In the genomic region with DNA sequence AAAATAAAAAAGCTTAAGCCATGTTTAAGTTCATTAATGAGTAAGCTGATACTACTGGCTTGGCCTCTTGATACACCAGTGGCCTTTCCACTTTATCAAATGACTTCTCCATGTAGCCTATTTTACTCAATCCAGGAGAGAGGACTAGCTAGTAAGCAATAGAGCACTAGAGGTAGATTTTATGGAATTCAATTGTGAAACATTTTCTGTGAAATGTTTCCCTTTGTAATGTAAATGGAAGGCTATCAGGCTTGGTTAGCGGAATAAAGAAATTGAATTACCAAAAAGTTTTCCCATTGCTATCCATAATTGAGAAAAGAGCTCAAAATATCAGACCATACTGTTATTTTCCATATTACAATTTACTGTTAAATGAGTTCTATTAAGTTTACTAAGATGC, we compare ENCODE assay signal across 27 cellular contexts.
"Had no signal": no experiment of that assay in that cellular context is flagged by ENCODE, and none has a peak within 500 bp of the region (broad histone marks: within the 10 kb centered on the region; RNA-seq: fewer than 3 reads in every experiment).

No MANE protein-coding gene starts in this region.

- H3K36me3 Mint-ChIP-seq: naive thymus-derived CD8-positive, alpha-beta T cell; stimulated activated effector memory CD8-positive, alpha-beta T cell treated with anti-CD3 and anti-CD28 coated beads, Interleukin-12 subunit alpha, Interleukin-12 subunit beta, amount 100 ng/mL, for 72 hours; type B pancreatic cell had no signal

- H3K9me3 ChIP-seq: lower lobe of right lung, pancreas, prostate gland, tibial nerve, uterus had no signal

- DNase-seq: kidney; left colon; left lung; lower lobe of right lung; mammary epithelial cell; mesenchymal stem cell; naive thymus-derived CD8-positive, alpha-beta T cell; nucleus accumbens; pancreas; posterior cingulate gyrus; retina; spleen; stimulated activated CD4-positive, alpha-beta T cell treated with anti-CD3 and anti-CD28 coated beads, Interleukin-4, amount 100 ng/mL, for 24 hours; stimulated activated naive CD4-positive, alpha-beta T cell; substantia nigra; uterus had no signal

- H3K4me2 ChIP-seq: hepatocyte had no signal

- H3K27ac ChIP-seq: hepatocyte, left lung, lower lobe of right lung, pancreas, prostate gland, skin epidermis, spleen, tibial nerve, uterus had no signal

- H3K27ac Mint-ChIP-seq: naive thymus-derived CD8-positive, alpha-beta T cell; stimulated activated effector memory CD8-positive, alpha-beta T cell treated with anti-CD3 and anti-CD28 coated beads, Interleukin-12 subunit alpha, Interleukin-12 subunit beta, amount 100 ng/mL, for 72 hours; stimulated activated naive CD8-positive, alpha-beta T cell treated with anti-CD3 and anti-CD28 coated beads, Interleukin-15, Interleukin-2, amounts not matched to agents 100 ng/mL and 50 ng/mL, for 24 hours; type B pancreatic cell had no signal

- ATAC-seq: left colon; left lung; lower lobe of right lung; naive thymus-derived CD8-positive, alpha-beta T cell; pancreas; right cardiac atrium; sciatic nerve; stimulated activated effector memory CD8-positive, alpha-beta T cell treated with anti-CD3 and anti-CD28 coated beads, Interleukin-12 subunit alpha, Interleukin-12 subunit beta, amount 100 ng/mL, for 72 hours had no signal

- H3K27me3 Mint-ChIP-seq: stimulated activated naive CD8-positive, alpha-beta T cell treated with anti-CD3 and anti-CD28 coated beads, Interleukin-15, Interleukin-2, amounts not matched to agents 100 ng/mL and 50 ng/mL, for 24 hours; type B pancreatic cell had no signal

- H3K4me3 Mint-ChIP-seq: naive thymus-derived CD8-positive, alpha-beta T cell; nephron; neural crest cell; stimulated activated effector memory CD8-positive, alpha-beta T cell treated with anti-CD3 and anti-CD28 coated beads, Interleukin-12 subunit alpha, Interleukin-12 subunit beta, amount 100 ng/mL, for 72 hours; stimulated activated naive CD8-positive, alpha-beta T cell treated with anti-CD3 and anti-CD28 coated beads, Interleukin-15, Interleukin-2, amounts not matched to agents 100 ng/mL and 50 ng/mL, for 24 hours; type B pancreatic cell had no signal

- H3K79me2 ChIP-seq: hepatocyte had no signal

- H3K4me1 ChIP-seq: left lung, lower lobe of right lung, pancreas, prostate gland, spleen, tibial nerve, uterus had no signal

- H3K9me3 Mint-ChIP-seq: nephron; stimulated activated naive CD8-positive, alpha-beta T cell treated with anti-CD3 and anti-CD28 coated beads, Interleukin-15, Interleukin-2, amounts not matched to agents 100 ng/mL and 50 ng/mL, for 24 hours had no signal

- H3K27me3 ChIP-seq: hepatocyte, left lung, pancreas, spleen, tibial nerve, uterus had no signal

- H3K36me3 ChIP-seq: left lung, lower lobe of right lung, pancreas, prostate gland, spleen, tibial nerve, uterus had no signal

- H2AFZ ChIP-seq: hepatocyte had no signal

- H3K4me1 Mint-ChIP-seq: naive thymus-derived CD8-positive, alpha-beta T cell; neural crest cell; stimulated activated effector memory CD8-positive, alpha-beta T cell treated with anti-CD3 and anti-CD28 coated beads, Interleukin-12 subunit alpha, Interleukin-12 subunit beta, amount 100 ng/mL, for 72 hours had no signal

- H3K4me3 ChIP-seq: hepatocyte, left lung, lower lobe of right lung, pancreas, prostate gland, skin epidermis, spleen, tibial nerve, uterus had no signal
